In genomic region chr20:64167676-64168075, GRCh38 we compare ENCODE assay signal across 21 cellular contexts. TPM values are rescaled to one million over a fixed set of nuclear protein-coding genes. Genes with fewer than 3 reads are reported as not detected.
DNase-seq lines count a peak whose midpoint lies in the region; ATAC-seq and TF ChIP-seq lines count a peak whose summit lies in the region.
"Had no signal": no experiment of that assay in that cellular context is flagged by ENCODE, and none has a peak within 500 bp of the region (broad histone marks: within the 10 kb centered on the region; RNA-seq: fewer than 3 reads in every experiment).

No MANE protein-coding gene starts in this region.

- H3K4me1 ChIP-seq in BE2C (peaks cover 21% of the 10 kb centered on the region), GM23338 (ENCODE audit: insufficient read depth) (peaks cover 24% of the 10 kb centered on the region)

- H2AFZ ChIP-seq in GM23338: no peak overlapping the region

- H3K4me2 ChIP-seq in GM23338: no peak overlapping the region

- no peaks in the 10 kb centered on the region for H3F3A ChIP-seq in GM23338 (replicated peaks; ENCODE audit: low read depth)

- H3K27ac ChIP-seq in GM23338 (ENCODE audit: low read depth) (no peak overlapping the region), WERI-Rb-1 (peak overlapping the region; percentile 79)
- H3K27ac ChIP-seq: RWPE1, SJCRH30 had no signal

- H3K36me3 ChIP-seq in BE2C (no peaks in the 10 kb centered on the region), GM23338 (ENCODE audit: insufficient read depth) (no peaks in the 10 kb centered on the region), WERI-Rb-1 (no peaks in the 10 kb centered on the region)
- H3K36me3 ChIP-seq: SJCRH30 had no signal

- H3K4me3 ChIP-seq in BE2C (ENCODE audit: low read depth, low read length): peak overlapping the region; percentile 16; the same call in 1 of the 2 replicates
- H3K4me3 ChIP-seq in GM23338: no peak overlapping the region
- H3K4me3 ChIP-seq in WERI-Rb-1 (ENCODE audit: low read depth, low read length): no peak overlapping the region
- H3K4me3 ChIP-seq: SJCRH30 had no signal

- 0 out of 3 replicates have a peak, but pooled peaks have one; percentile 11 for ATAC-seq in GM23338
- ATAC-seq: CD8-positive, alpha-beta T cell had no signal

- TF ChIP-seq CTCF in BE2C (IDR thresholded peaks at IDR 0.05; ENCODE audit: low read depth, low read length) (no peak), GM23338 (conservative IDR thresholded peaks at IDR 0.05; ENCODE audit: low read depth in 2 of 2) (no peak), WERI-Rb-1 (IDR thresholded peaks at IDR 0.05; ENCODE audit: low read depth, low read length) (no peak)

- no peaks in the 10 kb centered on the region for H3K79me2 ChIP-seq in GM23338 (replicated peaks; ENCODE audit: insufficient read depth)

- no peaks in the 10 kb centered on the region for H3K36me3 Mint-ChIP-seq in GM23338 (ENCODE audit: low read depth)
- H3K36me3 Mint-ChIP-seq: CD8-positive, alpha-beta T cell had no signal

- H3K9me2 ChIP-seq in GM23338 (ENCODE audit: insufficient read depth): no peaks in the 10 kb centered on the region

- peaks cover 9% of the 10 kb centered on the region for H3K27me3 Mint-ChIP-seq in GM23338 (ENCODE audit: insufficient read depth, low read depth, poor library complexity)

- no peak overlapping the region for H3K27ac Mint-ChIP-seq in GM23338
- H3K27ac Mint-ChIP-seq: CD8-positive, alpha-beta T cell had no signal

- H3K9me3 Mint-ChIP-seq in GM23338: no peaks in the 10 kb centered on the region
- H3K9me3 Mint-ChIP-seq: CD8-positive, alpha-beta T cell had no signal

- H3K27me3 ChIP-seq in BE2C (no peaks in the 10 kb centered on the region), GM23338 (ENCODE audit: insufficient read depth) (peaks cover 8% of the 10 kb centered on the region), WERI-Rb-1 (ENCODE audit: insufficient read depth, low read depth, severe bottlenecking) (no peaks in the 10 kb centered on the region)

- no peaks in the 10 kb centered on the region for H3K9me3 ChIP-seq in BE2C
- H3K9me3 ChIP-seq in WERI-Rb-1 (ENCODE audit: severe bottlenecking): no peaks in the 10 kb centered on the region
- H3K9me3 ChIP-seq: SJCRH30 had no signal

- DNase-seq in BE2C (no peak), GM23338 (ENCODE audit: low spot score) (no peak), WERI-Rb-1 (no peak), myocyte (ENCODE audit: low read depth) (peak; percentile 17), NCI-H2227 treated with DMSO at 0.1 percent for 48 hours (lab: John Stamatoyannopoulos, UW) (no peak), nucleus accumbens (lab: John Stamatoyannopoulos, UW) (no peak), NCI-H526 (lab: John Stamatoyannopoulos, UW) (no peak), GDM1 (lab: John Stamatoyannopoulos, UW) (no peak)
- DNase-seq: CD8-positive, alpha-beta T cell; HCEC 1CT; KG1; NCI-H1092; NCI-H2107; NCI-H345; NCI-H526 treated with DMSO at 0.1 percent for 48 hours; OCI-M1 had no signal

- peaks cover 40% of the 10 kb centered on the region for H3K4me1 Mint-ChIP-seq in GM23338

- no peaks in the 10 kb centered on the region for H4K20me1 ChIP-seq in GM23338 (replicated peaks; ENCODE audit: insufficient read depth)

- H3K4me3 Mint-ChIP-seq in GM23338: no peak overlapping the region
- H3K4me3 Mint-ChIP-seq: CD8-positive, alpha-beta T cell had no signal

TF ChIP-seq in GM23338, 12 proteins besides CTCF, POLR2A, EP300 and RAD21 (continues in another document):
- TF ChIP-seq ETS1 (IDR thresholded peaks at IDR 0.05) (no peak), STAT1 (IDR thresholded peaks at IDR 0.05; ENCODE audit: unreplicated experiment) (no peak), EZH2phosphoT487 (IDR thresholded peaks at IDR 0.05; ENCODE audit: unreplicated experiment) (no peak), ZNF462 (CRISPR knock-in tag; IDR thresholded peaks at IDR 0.05) (no peak), NANOG (IDR thresholded peaks at IDR 0.05; ENCODE audit: borderline replicate concordance) (no peak), EZH2 (IDR thresholded peaks at IDR 0.05; ENCODE audit: low read depth, unreplicated experiment) (no peak), ZNF331 (CRISPR knock-in tag; IDR thresholded peaks at IDR 0.05; ENCODE audit: low read depth) (no peak)

RNA-seq across cellular contexts. Expression of gene MYT1, which starts 3.4 kb away (rescaled TPM):
- 35.0 TPM for polyA plus RNA-seq in BE2C (2012; ENCODE audit: insufficient read depth, insufficient read length, low read depth)
- 0.83 and 1.6 TPM in 2 replicates for total RNA-seq in GM23338 (2014; rRNA removed; shearing (Covaris generic))
- 1.1 and 1.6 TPM in 2 replicates for polyA plus RNA-seq in GM23338 (2016; fragmentation: Nextera tagmentation; extraction: Ambion mirVana)
- total RNA-seq in myocyte: not detected in 2 replicates
- 0.03 TPM for polyA plus RNA-seq in myocyte (2012)
- total RNA-seq: CD8-positive, alpha-beta T cell; MCF 10A; SJCRH30; T-helper 2 cell treated with Interferon-gamma antibody and Interleukin-4, amounts not matched to agents 100 ng/mL and 5 ng/mL, for 36 hours had no signal
- polyA plus RNA-seq: BJ had no signal
